In genomic region chr18:55470826-55471225, GRCh38 we compare ENCODE assay signal across 27 cellular contexts.
"Had no signal": no experiment of that assay in that cellular context is flagged by ENCODE, and none has a peak within 500 bp of the region (broad histone marks: within the 10 kb centered on the region; RNA-seq: fewer than 3 reads in every experiment).

No MANE protein-coding gene starts in this region.

- H3K4me2 ChIP-seq: KMS-11 had no signal

- H3K27ac ChIP-seq: KMS-11, SJSA1 had no signal

- H3K9me3 ChIP-seq: MG63, SJSA1 had no signal

- H3K27me3 Mint-ChIP-seq: activated naive CD4-positive, alpha-beta T cell treated with anti-CD3 and anti-CD28 coated beads, Interleukin-2, amount 50 U/mL, for 24 hours had no signal

- DNase-seq: activated CD4-positive, alpha-beta T cell treated with anti-CD3 and anti-CD28 coated beads for 48 hours; activated CD4-positive, alpha-beta T cell treated with anti-CD3 and anti-CD28 coated beads, Interleukin-2, amount 50 U/mL, for 4 hours; activated CD4-positive, CD25-positive, alpha-beta regulatory T cell treated with anti-CD3 and anti-CD28 coated beads, Interleukin-2, amount 50 U/mL, for 72 hours; activated CD8-positive, alpha-beta memory T cell treated with anti-CD3 and anti-CD28 coated beads, Interleukin-2, amount 50 U/mL, for 48 hours; activated CD8-positive, alpha-beta T cell treated with anti-CD3 and anti-CD28 coated beads, Interleukin-2, amount 10 ng/mL, durations not matched to agents 7 days and 5 days; activated effector memory CD4-positive, alpha-beta T cell treated with Interleukin-2 at 50 U/mL for 16 hours; activated naive CD4-positive, alpha-beta T cell; activated T-cell treated with anti-CD3 and anti-CD28 coated beads, Interleukin-2, amount 50 U/mL, for 1 hour; aorta; central memory CD4-positive, alpha-beta T cell; MG63; MV-4-11; NCI-H1092 treated with DMSO at 0.1 percent for 48 hours; NCI-H1417 treated with DMSO at 0.1 percent for 48 hours; NCI-H187; NCI-H2081; NCI-H226; NCI-H510A treated with DMSO at 0.1 percent for 48 hours; PC-3; SHP77 had no signal

- H3K9ac ChIP-seq: KMS-11 had no signal

- H3K27ac Mint-ChIP-seq: activated CD8-positive, alpha-beta T cell treated with anti-CD3 and anti-CD28 coated beads, Interleukin-2, amount 10 ng/mL, durations not matched to agents 7 days and 5 days; activated naive CD4-positive, alpha-beta T cell treated with anti-CD3 and anti-CD28 coated beads, Interleukin-2, amount 50 U/mL, for 24 hours; T-helper 1 cell treated with Interleukin-12 subunit alpha and Interleukin-12 subunit beta and Interleukin-4 antibody, amounts not matched to agents 30 μg/mL and 1 μg/mL, for 36 hours had no signal

- H3K4me3 ChIP-seq: MG63, SJSA1 had no signal

- H3K36me3 Mint-ChIP-seq: activated naive CD4-positive, alpha-beta T cell treated with anti-CD3 and anti-CD28 coated beads, Interleukin-2, amount 50 U/mL, for 24 hours had no signal

- FAIRE-seq: bronchial epithelial cell, colon, RCC 7860 had no signal

- H3K27me3 ChIP-seq: MG63, SJSA1 had no signal

- H3K4me1 ChIP-seq: SJSA1 had no signal

- H3K36me3 ChIP-seq: MG63, SJSA1 had no signal

- H3K9me3 Mint-ChIP-seq: activated naive CD4-positive, alpha-beta T cell treated with anti-CD3 and anti-CD28 coated beads, Interleukin-2, amount 50 U/mL, for 24 hours; T-helper 1 cell treated with Interleukin-12 subunit alpha and Interleukin-12 subunit beta and Interleukin-4 antibody, amounts not matched to agents 30 μg/mL and 1 μg/mL, for 36 hours had no signal

- H3K4me3 Mint-ChIP-seq: activated CD8-positive, alpha-beta T cell treated with anti-CD3 and anti-CD28 coated beads, Interleukin-2, amount 10 ng/mL, durations not matched to agents 7 days and 5 days; activated naive CD4-positive, alpha-beta T cell treated with anti-CD3 and anti-CD28 coated beads, Interleukin-2, amount 50 U/mL, for 24 hours; T-helper 1 cell treated with Interleukin-12 subunit alpha and Interleukin-12 subunit beta and Interleukin-4 antibody, amounts not matched to agents 30 μg/mL and 1 μg/mL, for 36 hours had no signal
